In the genomic region with DNA sequence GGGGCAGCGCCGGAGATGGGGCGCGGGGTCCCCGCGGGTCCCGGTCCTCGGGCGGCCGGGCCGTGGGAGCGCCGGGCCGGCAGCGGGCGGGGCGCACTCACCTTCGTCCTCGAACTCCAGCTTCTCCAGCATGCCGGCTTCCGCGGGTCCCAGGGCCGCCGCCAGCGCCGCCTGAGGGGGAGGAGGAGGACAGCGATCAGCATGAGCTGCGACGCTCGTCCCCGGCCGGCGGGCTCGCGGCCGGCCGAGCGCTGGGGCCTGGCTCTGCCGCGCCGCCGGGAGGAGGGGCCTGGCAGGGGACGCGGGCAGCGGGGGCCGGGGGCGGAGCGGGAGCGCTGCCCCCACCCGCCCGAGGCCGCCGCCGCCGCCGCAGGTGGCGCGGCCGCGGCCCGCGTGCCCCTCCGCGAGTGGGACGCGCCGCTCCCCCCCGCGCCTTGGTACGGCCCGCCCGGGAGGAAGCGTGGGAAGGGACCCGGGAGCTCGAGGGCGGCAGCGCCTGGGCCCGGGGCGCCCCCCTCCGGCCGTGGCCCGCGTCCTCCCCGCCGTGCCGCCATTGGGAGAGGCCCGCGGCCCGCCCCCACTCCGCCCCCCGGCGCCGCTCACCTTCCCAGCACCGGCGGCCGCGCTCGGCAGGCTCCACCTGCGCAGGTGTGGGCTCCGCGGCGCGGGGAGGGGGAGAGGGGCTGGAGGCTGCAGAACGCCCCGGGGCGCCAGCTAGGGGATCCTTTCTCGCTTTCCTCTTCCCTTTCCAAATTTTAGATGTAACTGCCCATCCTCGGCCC, we compare ENCODE assay signal across 8 cellular contexts.
DNase-seq lines count a peak whose midpoint lies in the region; ATAC-seq and TF ChIP-seq lines count a peak whose summit lies in the region.

No MANE protein-coding gene starts in this region.

- ATAC-seq in GM18870 (IDR thresholded peaks at IDR 0.05; ENCODE audit: unreplicated experiment) (peak; percentile 38), HG03097 (IDR thresholded peaks at IDR 0.05; ENCODE audit: low FRiP score, unreplicated experiment) (peak; percentile 72)

- peaks cover 0 to 4% (median 0%) of the 10 kb centered on the region in 4 donors for H3K36me3 ChIP-seq in liver (ENCODE audit: control insufficient read depth in 4 of 4, insufficient read depth in 3 of 4, low read depth in 1 of 4, low read length in 3 of 4)

- peak; percentile 91 for DNase-seq in AG20443 (ENCODE audit: low spot score)
- peak; percentile 69 for DNase-seq in NCI-H2227 treated with DMSO at 0.1 percent for 48 hours (lab: John Stamatoyannopoulos, UW)
- peak; percentile 84 for DNase-seq in activated CD4-positive, alpha-beta T cell treated with anti-CD3 and anti-CD28 coated beads, Interleukin-2, amount 10 ng/mL, durations not matched to agents 7 days and 5 days
- peak; percentile 45 for DNase-seq in dedifferentiated amniotic fluid mesenchymal stem cell (ENCODE audit: extremely low spot score)
- DNase-seq in stimulated activated CD4-positive, alpha-beta T cell treated with anti-CD3 and anti-CD28 coated beads, Interleukin-4, amount 100 ng/mL, for 4 hours, result peak; percentile 89 to 90

- peaks cover 4% of the 10 kb centered on the region for H3K36me3 Mint-ChIP-seq in activated CD4-positive, alpha-beta T cell treated with anti-CD3 and anti-CD28 coated beads, Interleukin-2, amount 10 ng/mL, durations not matched to agents 7 days and 5 days (ENCODE audit: low read depth)

- peak overlapping the region; percentile 97 for H3K4me3 Mint-ChIP-seq in activated CD4-positive, alpha-beta T cell treated with anti-CD3 and anti-CD28 coated beads, Interleukin-2, amount 10 ng/mL, durations not matched to agents 7 days and 5 days

- peak in 1 of 2 donors; percentile 1 for TF ChIP-seq RAD21 in liver (IDR thresholded peaks at IDR 0.05)

- peak; percentile 17 for TF ChIP-seq CTCF in liver (IDR thresholded peaks at IDR 0.05; ENCODE audit: low read depth, low read length, missing input control)

- peaks cover 5% of the 10 kb centered on the region for H3K9me3 Mint-ChIP-seq in activated CD4-positive, alpha-beta T cell treated with anti-CD3 and anti-CD28 coated beads, Interleukin-2, amount 10 ng/mL, durations not matched to agents 7 days and 5 days

- peak overlapping the region; percentile 85 to 91 for H3K27ac ChIP-seq in liver (ENCODE audit: low read depth in 1 of 2, low read length in 2 of 2)

- H3K27me3 ChIP-seq in liver (ENCODE audit: control insufficient read depth in 4 of 4, insufficient read depth in 4 of 4, low read length in 3 of 4), result no peaks in the 10 kb centered on the region

- WGBS in liver, result 3% methylated on average over 108 of the region's 108 CpGs

- peak overlapping the region in 1 of 2 donors; percentile 58 for H3K9ac ChIP-seq in liver (ENCODE audit: low read depth in 1 of 2, low read length in 2 of 2)

- CTCF ChIA-PET in activated CD4-positive, alpha-beta T cell treated with anti-CD3 and anti-CD28 coated beads, Interleukin-2, amount 10 ng/mL, durations not matched to agents 7 days and 5 days (lab: Charles Lee), result interaction anchor here (0.6 to 5.5 kb wide), 25 partner anchors 11 to 321 kb away, joined by 3 to 35 read pairs (median 4); a partner anchor contains a TSS

- H3K9me3 ChIP-seq in liver (ENCODE audit: control insufficient read depth in 4 of 4, low read length in 3 of 4), result no peaks in the 10 kb centered on the region

- peaks cover 34% of the 10 kb centered on the region for H3K4me1 Mint-ChIP-seq in activated CD4-positive, alpha-beta T cell treated with anti-CD3 and anti-CD28 coated beads, Interleukin-2, amount 10 ng/mL, durations not matched to agents 7 days and 5 days

- H3K27ac Mint-ChIP-seq in activated CD4-positive, alpha-beta T cell treated with anti-CD3 and anti-CD28 coated beads, Interleukin-2, amount 10 ng/mL, durations not matched to agents 7 days and 5 days, result peak overlapping the region; percentile 98

- peak overlapping the region; percentile 36 to 84 (median 59) for H3K4me3 ChIP-seq in liver (ENCODE audit: low read depth in 1 of 3, low read length in 3 of 3)

- POLR2A ChIA-PET in activated CD4-positive, alpha-beta T cell treated with anti-CD3 and anti-CD28 coated beads, Interleukin-2, amount 10 ng/mL, durations not matched to agents 7 days and 5 days (lab: Charles Lee), result interaction anchor here (0.7 to 1.7 kb wide), 3 partner anchors 112 to 291 kb away, joined by 3 to 10 read pairs (median 5); a partner anchor contains a TSS

- peaks cover 0 to 12% (median 3%) of the 10 kb centered on the region in 4 donors for H3K4me1 ChIP-seq in liver (ENCODE audit: control insufficient read depth in 4 of 4, insufficient read depth in 4 of 4, low read length in 3 of 4)

- no peaks in the 10 kb centered on the region for H3K27me3 Mint-ChIP-seq in activated CD4-positive, alpha-beta T cell treated with anti-CD3 and anti-CD28 coated beads, Interleukin-2, amount 10 ng/mL, durations not matched to agents 7 days and 5 days

TF ChIP-seq in liver, 16 proteins besides CTCF, POLR2A, EP300 and RAD21:
- no peak for TF ChIP-seq HNF4G (IDR thresholded peaks at IDR 0.05)
- TF ChIP-seq NR2F2 (IDR thresholded peaks at IDR 0.05), result no peak
- no peak for TF ChIP-seq JUND (IDR thresholded peaks at IDR 0.05)
- TF ChIP-seq, protein P1, sequence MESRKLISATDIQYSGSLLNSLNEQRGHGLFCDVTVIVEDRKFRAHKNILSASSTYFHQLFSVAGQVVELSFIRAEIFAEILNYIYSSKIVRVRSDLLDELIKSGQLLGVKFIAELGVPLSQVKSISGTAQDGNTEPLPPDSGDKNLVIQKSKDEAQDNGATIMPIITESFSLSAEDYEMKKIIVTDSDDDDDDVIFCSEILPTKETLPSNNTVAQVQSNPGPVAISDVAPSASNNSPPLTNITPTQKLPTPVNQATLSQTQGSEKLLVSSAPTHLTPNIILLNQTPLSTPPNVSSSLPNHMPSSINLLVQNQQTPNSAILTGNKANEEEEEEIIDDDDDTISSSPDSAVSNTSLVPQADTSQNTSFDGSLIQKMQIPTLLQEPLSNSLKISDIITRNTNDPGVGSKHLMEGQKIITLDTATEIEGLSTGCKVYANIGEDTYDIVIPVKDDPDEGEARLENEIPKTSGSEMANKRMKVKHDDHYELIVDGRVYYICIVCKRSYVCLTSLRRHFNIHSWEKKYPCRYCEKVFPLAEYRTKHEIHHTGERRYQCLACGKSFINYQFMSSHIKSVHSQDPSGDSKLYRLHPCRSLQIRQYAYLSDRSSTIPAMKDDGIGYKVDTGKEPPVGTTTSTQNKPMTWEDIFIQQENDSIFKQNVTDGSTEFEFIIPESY (IDR thresholded peaks at IDR 0.05), result no peak
- no peak for TF ChIP-seq YY1 (IDR thresholded peaks at IDR 0.05)
- TF ChIP-seq, protein P2, sequence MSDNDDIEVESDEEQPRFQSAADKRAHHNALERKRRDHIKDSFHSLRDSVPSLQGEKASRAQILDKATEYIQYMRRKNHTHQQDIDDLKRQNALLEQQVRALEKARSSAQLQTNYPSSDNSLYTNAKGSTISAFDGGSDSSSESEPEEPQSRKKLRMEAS (IDR thresholded peaks at IDR 0.05), result no peak
- no peak for TF ChIP-seq GABPA (IDR thresholded peaks at IDR 0.05 in 1 of 2, conservative IDR thresholded peaks at IDR 0.05 in 1 of 2)
- TF ChIP-seq, protein P3, sequence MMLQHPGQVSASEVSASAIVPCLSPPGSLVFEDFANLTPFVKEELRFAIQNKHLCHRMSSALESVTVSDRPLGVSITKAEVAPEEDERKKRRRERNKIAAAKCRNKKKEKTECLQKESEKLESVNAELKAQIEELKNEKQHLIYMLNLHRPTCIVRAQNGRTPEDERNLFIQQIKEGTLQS (IDR thresholded peaks at IDR 0.05), result no peak
- no peak for TF ChIP-seq FOXA1 (IDR thresholded peaks at IDR 0.05)
- TF ChIP-seq RXRA (IDR thresholded peaks at IDR 0.05), result no peak

Comparison
In these comparisons a context has a peak if more than half of its experiments do, and no peak if none do; other contexts are left out.
1. Peak in every context shown above with its lines: DNase-seq, ATAC-seq, H3K4me3 ChIP-seq and H3K27ac ChIP-seq.